ENCODE assay signal across 15 cellular contexts in genomic region chr1:100184536-100184935, GRCh38. TPM values are rescaled to one million over a fixed set of nuclear protein-coding genes. Genes with fewer than 3 reads are reported as not detected.
DNase-seq lines count a peak whose midpoint lies in the region; ATAC-seq, FAIRE-seq and TF ChIP-seq lines count a peak whose summit lies in the region.
"Had no signal": no experiment of that assay in that cellular context is flagged by ENCODE, and none has a peak within 500 bp of the region (broad histone marks: within the 10 kb centered on the region; RNA-seq: fewer than 3 reads in every experiment).

No MANE protein-coding gene starts in this region.

- H3K4me1 ChIP-seq in GM12878 (ENCODE audit: control insufficient read depth, insufficient read depth, low read length) (peaks cover 11% of the 10 kb centered on the region), vagina (peaks cover 10% of the 10 kb centered on the region)

- TF ChIP-seq CTCF in GM12878 (IDR thresholded peaks at IDR 0.05 in 2 of 3, conservative IDR thresholded peaks at IDR 0.05 in 1 of 3; ENCODE audit: control insufficient read depth in 2 of 3, extremely low read depth in 1 of 3, insufficient read depth in 1 of 3, low read depth in 3 of 3, low read length in 3 of 3): no peak
- TF ChIP-seq CTCF in vagina (IDR thresholded peaks at IDR 0.05): no peak

- POLR2A ChIA-PET in GM12878 (lab: Charles Lee): interaction anchor here (0.6 kb wide), 1 partner anchor 13 kb away, joined by 4 read pairs; no protein-coding TSS in a partner anchor

- peaks cover 0 to 3% of the 10 kb centered on the region in 2 donors for H3K36me3 Mint-ChIP-seq in activated T-cell treated with anti-CD3 and anti-CD28 coated beads, Interleukin-2, amount 50 U/mL, for 72 hours (ENCODE audit: insufficient read depth in 2 of 2)

- H3K4me1 Mint-ChIP-seq in activated T-cell treated with anti-CD3 and anti-CD28 coated beads, Interleukin-2, amount 50 U/mL, for 72 hours (ENCODE audit: low read depth): peaks cover 7% of the 10 kb centered on the region
- H3K4me1 Mint-ChIP-seq: activated CD4-positive, alpha-beta memory T cell treated with anti-CD3 and anti-CD28 coated beads, Interleukin-2, amount 10 ng/mL, durations not matched to agents 7 days and 5 days had no signal

- intact Hi-C loops in GM12878 (cut with micrococcal nuclease; ENCODE audit: unreplicated experiment): no loop called here
- intact Hi-C loops in vagina (cut with DNase I): no loop called here

- BruUV-seq in GM12878 (replicated peaks; lab: Mats Ljungman, UMichigan): no TSS peak

- H3K79me2 ChIP-seq in GM12878 (ENCODE audit: control insufficient read depth, insufficient read depth, low read length): no peaks in the 10 kb centered on the region

- no peak overlapping the region for H3K27ac Mint-ChIP-seq in activated T-cell treated with anti-CD3 and anti-CD28 coated beads, Interleukin-2, amount 50 U/mL, for 72 hours
- H3K27ac Mint-ChIP-seq: activated CD4-positive, alpha-beta memory T cell treated with anti-CD3 and anti-CD28 coated beads, Interleukin-2, amount 10 ng/mL, durations not matched to agents 7 days and 5 days; stimulated activated naive CD8-positive, alpha-beta T cell treated with anti-CD3 and anti-CD28 coated beads, Interleukin-15, Interleukin-2, amounts not matched to agents 100 ng/mL and 50 ng/mL, for 24 hours had no signal

- in situ Hi-C loops in GM12878 (cut with MboI): no loop called here

- FAIRE-seq in GM12878 (lab: Jason Lieb, UNC): peak; percentile 23

- peak; percentile 23 for DNase-seq in GM12878 (ENCODE audit: low read depth, low spot score)
- no peak for DNase-seq in NCI-H526 treated with DMSO at 0.1 percent for 48 hours (lab: John Stamatoyannopoulos, UW)
- DNase-seq in activated T-cell treated with anti-CD3 and anti-CD28 coated beads, Interleukin-2, amount 50 U/mL, for 72 hours: no peak
- DNase-seq in vagina (ENCODE audit: extremely low spot score in 2 of 2): no peak
- no peak for DNase-seq in activated naive CD4-positive, alpha-beta T cell treated with anti-CD3 and anti-CD28 coated beads, Interleukin-2, amount 50 U/mL, for 16 hours
- DNase-seq: activated CD4-positive, alpha-beta memory T cell treated with anti-CD3 and anti-CD28 coated beads, Interleukin-2, amount 10 ng/mL, durations not matched to agents 7 days and 5 days; body of pancreas; DMS53; GOT3; left lung had no signal

- no peaks in the 10 kb centered on the region; the same call in 2 of the 3 replicates for H3K9me3 ChIP-seq in GM12878 (replicated peaks; ENCODE audit: control insufficient read depth, insufficient read depth, low read length)
- H3K9me3 ChIP-seq in vagina: no peaks in the 10 kb centered on the region
- H3K9me3 ChIP-seq: body of pancreas, left lung had no signal

- WGBS in GM12878 (ENCODE audit: insufficient coverage, insufficient replicate concordance, low lambda C conversion rate, missing lambda C conversion rate): 0% methylated on average over 1 of the region's 1 CpG

- no peak overlapping the region for H3K9ac ChIP-seq in GM12878 (ENCODE audit: control insufficient read depth, insufficient read depth, low read length)

- no peaks in the 10 kb centered on the region for H3K9me3 Mint-ChIP-seq in activated T-cell treated with anti-CD3 and anti-CD28 coated beads, Interleukin-2, amount 50 U/mL, for 72 hours
- H3K9me3 Mint-ChIP-seq: activated CD4-positive, alpha-beta memory T cell treated with anti-CD3 and anti-CD28 coated beads, Interleukin-2, amount 10 ng/mL, durations not matched to agents 7 days and 5 days; stimulated activated naive CD8-positive, alpha-beta T cell treated with anti-CD3 and anti-CD28 coated beads, Interleukin-15, Interleukin-2, amounts not matched to agents 100 ng/mL and 50 ng/mL, for 24 hours had no signal

- no peaks in the 10 kb centered on the region for H4K20me1 ChIP-seq in GM12878 (ENCODE audit: control insufficient read depth, insufficient read depth)

- H3K4me2 ChIP-seq in GM12878 (ENCODE audit: control insufficient read depth, insufficient read depth): no peak overlapping the region

- H3K27me3 Mint-ChIP-seq in activated T-cell treated with anti-CD3 and anti-CD28 coated beads, Interleukin-2, amount 50 U/mL, for 72 hours (ENCODE audit: low read depth): no peaks in the 10 kb centered on the region
- H3K27me3 Mint-ChIP-seq: activated CD4-positive, alpha-beta memory T cell treated with anti-CD3 and anti-CD28 coated beads, Interleukin-2, amount 10 ng/mL, durations not matched to agents 7 days and 5 days; stimulated activated naive CD8-positive, alpha-beta T cell treated with anti-CD3 and anti-CD28 coated beads, Interleukin-15, Interleukin-2, amounts not matched to agents 100 ng/mL and 50 ng/mL, for 24 hours had no signal

- no peak overlapping the region for H2AFZ ChIP-seq in GM12878 (ENCODE audit: control insufficient read depth, low read depth, low read length)

- no peak for TF ChIP-seq RAD21 in GM12878 (IDR thresholded peaks at IDR 0.05; ENCODE audit: insufficient read depth, low read depth, low read length)

- H3K4me3 ChIP-seq in GM12878 (no peak overlapping the region), vagina (no peak overlapping the region)
- H3K4me3 ChIP-seq: body of pancreas, left lung had no signal

- H3K27ac ChIP-seq in GM12878 (ENCODE audit: control insufficient read depth, insufficient read depth) (no peak overlapping the region), vagina (no peak overlapping the region)
- H3K27ac ChIP-seq: body of pancreas, left lung had no signal

- no peak for TF ChIP-seq EP300 in GM12878 (IDR thresholded peaks at IDR 0.05; ENCODE audit: borderline replicate concordance in 1 of 2, control insufficient read depth in 1 of 2, low read depth in 2 of 2, low read length in 2 of 2)

- peaks cover 0 to 3% of the 10 kb centered on the region in 2 experiments; a peak in 1 of 4 replicates for H3K36me3 ChIP-seq in GM12878 (ENCODE audit: control insufficient read depth in 2 of 2, insufficient read depth in 2 of 2, low read length in 1 of 2)
- no peaks in the 10 kb centered on the region for H3K36me3 ChIP-seq in vagina
- H3K36me3 ChIP-seq: left lung had no signal

- SMC1A ChIA-PET in GM12878 (lab: Charles Lee; ENCODE audit: uncharacterized antibody, unreplicated experiment): interaction anchor here (0.7 kb wide), 1 partner anchor 264 kb away, joined by 3 read pairs; no protein-coding TSS in a partner anchor

- CTCF ChIA-PET in GM12878 (lab: Yijun Ruan, JAX): no interaction called here

- H3K27me3 ChIP-seq in GM12878 (replicated peaks in 1 of 2; ENCODE audit: control insufficient read depth in 2 of 2, insufficient read depth in 2 of 2, low read length in 1 of 2) (no peaks in the 10 kb centered on the region), vagina (no peaks in the 10 kb centered on the region)
- H3K27me3 ChIP-seq: body of pancreas, left lung had no signal

- no peak for TF ChIP-seq POLR2A in GM18505 (IDR thresholded peaks at IDR 0.05; ENCODE audit: borderline replicate concordance, extremely low read depth, insufficient read depth, insufficient read length)
- TF ChIP-seq POLR2A in GM12878 (IDR thresholded peaks at IDR 0.05; ENCODE audit: low read depth, low read length): no peak
- TF ChIP-seq POLR2A in vagina (IDR thresholded peaks at IDR 0.05): no peak

- RAD21 ChIA-PET in GM12878 (lab: Charles Lee; ENCODE audit: unreplicated experiment): no interaction called here

- no peak overlapping the region for H3K4me3 Mint-ChIP-seq in activated T-cell treated with anti-CD3 and anti-CD28 coated beads, Interleukin-2, amount 50 U/mL, for 72 hours
- H3K4me3 Mint-ChIP-seq: activated CD4-positive, alpha-beta memory T cell treated with anti-CD3 and anti-CD28 coated beads, Interleukin-2, amount 10 ng/mL, durations not matched to agents 7 days and 5 days; stimulated activated naive CD8-positive, alpha-beta T cell treated with anti-CD3 and anti-CD28 coated beads, Interleukin-15, Interleukin-2, amounts not matched to agents 100 ng/mL and 50 ng/mL, for 24 hours had no signal

- ATAC-seq in GM18505 (IDR thresholded peaks at IDR 0.05; ENCODE audit: unreplicated experiment) (peak; percentile 93), GM21423 (IDR thresholded peaks at IDR 0.05; ENCODE audit: unreplicated experiment) (peak; percentile 80), HG03457 (IDR thresholded peaks at IDR 0.05; ENCODE audit: unreplicated experiment) (peak; percentile 65), GM12878 (peak; percentile 91)
- ATAC-seq in activated T-cell treated with anti-CD3 and anti-CD28 coated beads, Interleukin-2, amount 50 U/mL, for 72 hours (replicated peaks in 1 of 2): no peak
- ATAC-seq: body of pancreas, left lung, Panc1 had no signal

RNA-seq across cellular contexts. Expression of gene LRRC39, which starts 6.5 kb away (rescaled TPM):
- 0.84 and 0.91 TPM in 2 replicates for total RNA-seq in GM12878 (2013; cell fraction: nucleolus; rRNA removed)
- total RNA-seq in GM12878 (2014; rRNA removed) (0.33 and 0.51 TPM in 2 replicates), GM12878 (2014; rRNA removed; fragmentation: Illumina TruSeq; extraction: Trizol) (0.76 and 0.88 TPM in 2 replicates), GM12878 (2021) (0.13 and 0.23 TPM in 2 replicates), vagina (1.2 TPM)
- 0.87 TPM for polyA plus RNA-seq in GM12878 (2011; ENCODE audit: low read depth)
- polyA plus RNA-seq in GM12878 (2011; rRNA removed) (0.95 and 1.9 TPM in 2 replicates), GM12878 (2014; fragmentation: Illumina TruSeq; extraction: Trizol) (1.0 and 1.3 TPM in 2 replicates), GM12878 (2014; fragmentation: Nextera tagmentation; extraction: Ambion mirVana) (under 1 TPM; 0.35 to 0.62 TPM), GM12878 (2014; rRNA removed) (1.1 TPM in 2 replicates), GM12878 (2016; fragmentation: Nextera tagmentation; extraction: Ambion mirVana) (under 1 TPM; 0.39 to 0.50 TPM)
- polyA plus RNA-seq in GM12878 (2011; cell fraction: cytosol; rRNA removed): 0.27 and 0.48 TPM in 2 replicates
- 1.9 and 2.6 TPM in 2 replicates for polyA plus RNA-seq in GM12878 (2011; cell fraction: nucleus; rRNA removed)
- 0.56 and 0.69 TPM in 2 replicates for polyA plus RNA-seq in GM12878 (2012)
- polyA minus RNA-seq in GM12878 (2011; rRNA and poly(A)+ RNA removed): 0.21 and 0.29 TPM in 2 replicates
- polyA minus RNA-seq in GM12878 (2011; cell fraction: cytosol; rRNA and poly(A)+ RNA removed): not detected in 2 replicates
- 0.36 TPM in 1 of 2 replicates, not detected in the other for polyA minus RNA-seq in GM12878 (2011; cell fraction: nucleus; rRNA and poly(A)+ RNA removed)
- 1 to 10 TPM in 1 of 2 donors, under 1 TPM in 1; 0.86 to 1.3 TPM for total RNA-seq in activated T-cell treated with anti-CD3 and anti-CD28 coated beads, Interleukin-2, amount 50 U/mL, for 72 hours

RNA-seq across cellular contexts. Expression of gene TRMT13, which starts 51.6 kb away (rescaled TPM):
- 79.1 and 97.4 TPM in 2 replicates for total RNA-seq in GM12878 (2013; cell fraction: nucleolus; rRNA removed)
- total RNA-seq in GM12878 (2014; rRNA removed): 13.7 and 20.8 TPM in 2 replicates
- total RNA-seq in GM12878 (2014; rRNA removed; fragmentation: Illumina TruSeq; extraction: Trizol): 21.1 and 21.6 TPM in 2 replicates
- total RNA-seq in GM12878 (2021): 13.9 and 16.9 TPM in 2 replicates
- 3.1 TPM for polyA plus RNA-seq in GM12878 (2011; ENCODE audit: low read depth)
- polyA plus RNA-seq in GM12878 (2011; rRNA removed): 25.1 and 43.8 TPM in 2 replicates
- 4.9 and 6.2 TPM in 2 replicates for polyA plus RNA-seq in GM12878 (2011; cell fraction: cytosol; rRNA removed)
- polyA plus RNA-seq in GM12878 (2011; cell fraction: nucleus; rRNA removed): 40.5 and 42.3 TPM in 2 replicates
- polyA plus RNA-seq in GM12878 (2012): 7.2 and 10.6 TPM in 2 replicates
- 26.6 and 36.5 TPM in 2 replicates for polyA plus RNA-seq in GM12878 (2014; fragmentation: Illumina TruSeq; extraction: Trizol)
- polyA plus RNA-seq in GM12878 (2014; fragmentation: Nextera tagmentation; extraction: Ambion mirVana): 10 to 100 TPM; 17.1 to 22.3 TPM
- polyA plus RNA-seq in GM12878 (2014; rRNA removed): 15.0 and 24.4 TPM in 2 replicates
- 10 to 100 TPM; 18.9 to 23.3 TPM for polyA plus RNA-seq in GM12878 (2016; fragmentation: Nextera tagmentation; extraction: Ambion mirVana)
- 5.1 and 9.0 TPM in 2 replicates for polyA minus RNA-seq in GM12878 (2011; rRNA and poly(A)+ RNA removed)
- 6.1 and 6.4 TPM in 2 replicates for polyA minus RNA-seq in GM12878 (2011; cell fraction: cytosol; rRNA and poly(A)+ RNA removed)
- polyA minus RNA-seq in GM12878 (2011; cell fraction: nucleus; rRNA and poly(A)+ RNA removed): 10.6 and 14.3 TPM in 2 replicates
- 10 to 100 TPM; 19.9 to 24.4 TPM for total RNA-seq in activated T-cell treated with anti-CD3 and anti-CD28 coated beads, Interleukin-2, amount 50 U/mL, for 72 hours
- total RNA-seq in vagina: 14.5 TPM

RNA-seq across cellular contexts. Expression of gene SASS6, which starts 51.8 kb away (rescaled TPM):
- total RNA-seq in GM12878 (2013; cell fraction: nucleolus; rRNA removed): 20.8 and 22.8 TPM in 2 replicates
- total RNA-seq in GM12878 (2014; rRNA removed): 8.8 and 12.6 TPM in 2 replicates
- total RNA-seq in GM12878 (2014; rRNA removed; fragmentation: Illumina TruSeq; extraction: Trizol): 17.9 and 18.5 TPM in 2 replicates
- 9.7 and 11.1 TPM in 2 replicates for total RNA-seq in GM12878 (2021)
- polyA plus RNA-seq in GM12878 (2011; ENCODE audit: low read depth): 3.1 TPM
- 7.0 and 11.1 TPM in 2 replicates for polyA plus RNA-seq in GM12878 (2011; rRNA removed)
- polyA plus RNA-seq in GM12878 (2011; cell fraction: cytosol; rRNA removed): 1.5 and 1.9 TPM in 2 replicates
- polyA plus RNA-seq in GM12878 (2011; cell fraction: nucleus; rRNA removed): 6.6 and 7.8 TPM in 2 replicates
- 5.5 and 6.8 TPM in 2 replicates for polyA plus RNA-seq in GM12878 (2012)
- 17.1 and 21.0 TPM in 2 replicates for polyA plus RNA-seq in GM12878 (2014; fragmentation: Illumina TruSeq; extraction: Trizol)
- polyA plus RNA-seq in GM12878 (2014; fragmentation: Nextera tagmentation; extraction: Ambion mirVana): 10 to 100 TPM in 1 of 2 experiments, 1 to 10 TPM in 1; 8.2 to 10.7 TPM
- 6.6 and 6.7 TPM in 2 replicates for polyA plus RNA-seq in GM12878 (2014; rRNA removed)
- 10 to 100 TPM; 11.2 to 11.9 TPM for polyA plus RNA-seq in GM12878 (2016; fragmentation: Nextera tagmentation; extraction: Ambion mirVana)
- 2.4 and 3.1 TPM in 2 replicates for polyA minus RNA-seq in GM12878 (2011; rRNA and poly(A)+ RNA removed)
- polyA minus RNA-seq in GM12878 (2011; cell fraction: cytosol; rRNA and poly(A)+ RNA removed): 1.7 and 2.7 TPM in 2 replicates
- 2.9 and 3.9 TPM in 2 replicates for polyA minus RNA-seq in GM12878 (2011; cell fraction: nucleus; rRNA and poly(A)+ RNA removed)
- total RNA-seq in activated T-cell treated with anti-CD3 and anti-CD28 coated beads, Interleukin-2, amount 50 U/mL, for 72 hours: 10 to 100 TPM; 14.3 to 15.9 TPM
- 3.4 TPM for total RNA-seq in vagina

Comparison
In these comparisons a context has a peak if more than half of its experiments do, and no peak if none do; other contexts are left out.
1. ATAC-seq: peak in GM18505 (single experiment), GM21423 (single experiment), HG03457 (single experiment) and GM12878 (single experiment); none in activated T-cell treated with anti-CD3 and anti-CD28 coated beads, Interleukin-2, amount 50 U/mL, for 72 hours (0 of 2).